Comparison of ENCODE assay signal across 11 cellular contexts in the genomic region with DNA sequence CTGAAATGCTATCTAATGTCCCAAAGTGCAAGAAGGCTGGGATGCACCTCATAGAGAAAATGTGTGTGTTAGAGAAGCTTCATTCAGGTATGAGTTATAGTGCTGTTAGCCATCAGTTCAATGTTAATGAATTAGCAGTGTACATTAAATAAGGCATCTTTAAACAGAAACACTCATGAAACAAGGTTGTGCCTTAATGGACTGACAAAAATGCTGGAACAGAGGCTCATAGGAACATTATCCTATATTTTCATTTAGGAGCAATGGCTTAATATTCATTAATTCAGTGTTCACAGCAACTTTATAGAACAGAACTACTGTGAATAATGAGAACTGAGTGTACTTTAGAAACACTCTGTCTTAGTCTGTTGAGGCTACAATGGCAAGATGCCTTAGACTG.
"Had no signal": no experiment of that assay in that cellular context is flagged by ENCODE, and none has a peak within 500 bp of the region (broad histone marks: within the 10 kb centered on the region; RNA-seq: fewer than 3 reads in every experiment).

No MANE protein-coding gene starts in this region.

- H3K4me1 Mint-ChIP-seq: GM23338, H9 had no signal

- H2AFZ ChIP-seq: GM23248, GM23338 had no signal

- H3K27ac Mint-ChIP-seq: GM23338, H9, HFFc6 had no signal

- FAIRE-seq: H1, H54 had no signal

- H3K4me3 Mint-ChIP-seq: GM23338, H9, HFFc6 had no signal

- DNase-seq: GM23248, GOT3, H7, H9, HCEC 1CT, HFFc6 had no signal

- H3K4me3 ChIP-seq: GM23248, GM23338, HAP-1 had no signal

- H3K27ac ChIP-seq: GM23248 had no signal

- H3K9ac ChIP-seq: GM23248 had no signal

- H3K9me3 Mint-ChIP-seq: GM23338, H9, HFFc6 had no signal

- H3K9me3 ChIP-seq: HAP-1 had no signal

- H3K4me2 ChIP-seq: GM23338 had no signal

- ATAC-seq: GM23338, HCT116 had no signal

- H3K36me3 ChIP-seq: HAP-1 had no signal
